Comparison of ENCODE assay signal across 14 cellular contexts in genomic region chr4:159417006-159417405, GRCh38.
DNase-seq lines count a peak whose midpoint lies in the region; ATAC-seq, FAIRE-seq and TF ChIP-seq lines count a peak whose summit lies in the region.
"Had no signal": no experiment of that assay in that cellular context is flagged by ENCODE, and none has a peak within 500 bp of the region (broad histone marks: within the 10 kb centered on the region; RNA-seq: fewer than 3 reads in every experiment).

No MANE protein-coding gene starts in this region.

- intact Hi-C loops in endothelial cell of umbilical vein (cut with micrococcal nuclease), result no loop called here

- H3K27ac Mint-ChIP-seq in nephron progenitor cell, result peak overlapping the region; percentile 55
- H3K27ac Mint-ChIP-seq: B cell; CD4-positive, alpha-beta T cell had no signal

- peak; percentile 44; the same call in 1 of the 3 replicates for ATAC-seq in RWPE2 (ENCODE audit: low read depth)

- H3K36me3 ChIP-seq in RWPE2 (ENCODE audit: low read depth) (no peaks in the 10 kb centered on the region), endothelial cell of umbilical vein (ENCODE audit: control insufficient read depth in 2 of 2, extremely low read depth in 1 of 2, insufficient read depth in 2 of 2, low read length in 2 of 2) (no peaks in the 10 kb centered on the region)

- TF ChIP-seq POLR2A in endothelial cell of umbilical vein (IDR thresholded peaks at IDR 0.05; ENCODE audit: low read depth, low read length), result no peak

- POLR2A ChIA-PET in endothelial cell of umbilical vein (lab: Charles Lee), result no interaction called here

- no peaks in the 10 kb centered on the region for H3K9me1 ChIP-seq in endothelial cell of umbilical vein (replicated peaks; ENCODE audit: control insufficient read depth, extremely low read depth, insufficient read depth, low read length)

- TF ChIP-seq CTCF in RWPE2 (IDR thresholded peaks at IDR 0.05; ENCODE audit: poor library complexity, severe bottlenecking) (no peak), endothelial cell of umbilical vein (IDR thresholded peaks at IDR 0.05; ENCODE audit: extremely low read depth in 1 of 2, insufficient read depth in 1 of 2, low read depth in 1 of 2, low read length in 2 of 2) (no peak), nephron progenitor cell (IDR thresholded peaks at IDR 0.05) (no peak)

- DNase-seq in LoVo (ENCODE audit: low spot score), result peak; percentile 15
- no peak for DNase-seq in RWPE2 (ENCODE audit: low spot score)
- no peak for DNase-seq in endothelial cell of umbilical vein (ENCODE audit: low read depth, low spot score)
- no peak for DNase-seq in nephron progenitor cell
- no peak for DNase-seq in glomerular visceral epithelial cell (ENCODE audit: extremely low spot score)
- DNase-seq in stimulated activated CD4-positive, alpha-beta T cell treated with anti-CD3 and anti-CD28 coated beads, Interleukin-2, amount 100 ng/mL, for 24 hours, result no peak
- DNase-seq in T-helper 9 cell, result no peak
- DNase-seq: C1 segment of cervical spinal cord; CD4-positive, alpha-beta T cell; DND-41; GDM1 had no signal

- H3K9ac ChIP-seq in endothelial cell of umbilical vein (replicated peaks; ENCODE audit: extremely low read depth, insufficient read depth, low read length), result no peak overlapping the region

- peaks cover 42% of the 10 kb centered on the region for H3K9me3 Mint-ChIP-seq in nephron progenitor cell
- H3K9me3 Mint-ChIP-seq: CD4-positive, alpha-beta T cell had no signal

- no peaks in the 10 kb centered on the region for H3K27me3 Mint-ChIP-seq in nephron progenitor cell (ENCODE audit: low read depth, poor library complexity)

- peaks cover 3% of the 10 kb centered on the region for H3K9me3 ChIP-seq in RWPE2 (ENCODE audit: severe bottlenecking)
- no peaks in the 10 kb centered on the region for H3K9me3 ChIP-seq in endothelial cell of umbilical vein (replicated peaks; ENCODE audit: control insufficient read depth, insufficient read depth, low read length)

- H3K4me1 ChIP-seq in RWPE2 (ENCODE audit: insufficient read depth, poor library complexity, severe bottlenecking) (peaks cover 16% of the 10 kb centered on the region), endothelial cell of umbilical vein (ENCODE audit: control insufficient read depth, extremely low read depth, insufficient read depth, low read length) (no peaks in the 10 kb centered on the region)

- no TSS peak for BruUV-seq in endothelial cell of umbilical vein (replicated peaks; lab: Mats Ljungman, UMichigan)

- H3K4me3 ChIP-seq in RWPE2 (ENCODE audit: severe bottlenecking), result no peak overlapping the region
- H3K4me3 ChIP-seq in endothelial cell of umbilical vein (replicated peaks in 1 of 3; ENCODE audit: insufficient read depth in 1 of 3, low read depth in 1 of 3, low read length in 3 of 3), result no peak overlapping the region

- no peak overlapping the region for H3K4me3 Mint-ChIP-seq in nephron progenitor cell
- H3K4me3 Mint-ChIP-seq: B cell; CD4-positive, alpha-beta T cell had no signal

- H3K4me2 ChIP-seq in endothelial cell of umbilical vein (ENCODE audit: insufficient read depth, low read length), result no peak overlapping the region

- H3K27me3 ChIP-seq in RWPE2 (ENCODE audit: insufficient read depth, poor library complexity, severe bottlenecking) (no peaks in the 10 kb centered on the region), endothelial cell of umbilical vein (ENCODE audit: control insufficient read depth in 2 of 2, insufficient read depth in 2 of 2, low read length in 2 of 2) (no peaks in the 10 kb centered on the region)

- H3K79me2 ChIP-seq in endothelial cell of umbilical vein (ENCODE audit: control insufficient read depth, insufficient read depth, low read length), result no peaks in the 10 kb centered on the region

- dilution Hi-C loops in endothelial cell of umbilical vein (cut with MboI; ENCODE audit: extremely low pct_ligation_motif_present, low sequenced_read_pairs), result no loop called here

- CTCF ChIA-PET in endothelial cell of umbilical vein (lab: Charles Lee), result interaction anchor here (0.6 kb wide), 1 partner anchor 916 kb away, joined by 3 read pairs; no protein-coding TSS in a partner anchor

- peaks cover 7% of the 10 kb centered on the region for H3K36me3 Mint-ChIP-seq in nephron progenitor cell (ENCODE audit: low read depth)

- peaks cover 12% of the 10 kb centered on the region for H3K4me1 Mint-ChIP-seq in nephron progenitor cell
- H3K4me1 Mint-ChIP-seq: B cell had no signal

- no peaks in the 10 kb centered on the region for H4K20me1 ChIP-seq in endothelial cell of umbilical vein (replicated peaks; ENCODE audit: control insufficient read depth, extremely low read depth, insufficient read depth, low read length)

- no peak overlapping the region for H2AFZ ChIP-seq in endothelial cell of umbilical vein (ENCODE audit: low read depth, low read length)

- H3K27ac ChIP-seq in RWPE2 (ENCODE audit: poor library complexity, severe bottlenecking), result peak overlapping the region; percentile 54
- no peak overlapping the region for H3K27ac ChIP-seq in endothelial cell of umbilical vein (ENCODE audit: insufficient read depth, low read depth, low read length)

- no peak for FAIRE-seq in endothelial cell of umbilical vein (lab: Jason Lieb, UNC)
- FAIRE-seq: A204.1, H1 had no signal

TF ChIP-seq in endothelial cell of umbilical vein, 7 proteins besides CTCF, POLR2A, EP300 and RAD21:
- peak; percentile 16 for TF ChIP-seq GATA2 (IDR thresholded peaks at IDR 0.05; ENCODE audit: insufficient read depth, insufficient read length, low read depth, low read length)
- no peak for TF ChIP-seq JUN (IDR thresholded peaks at IDR 0.05; ENCODE audit: borderline replicate concordance, insufficient read depth, insufficient read length, low read depth)
